Comparison of ENCODE assay signal across 1 cellular context in the genomic region with DNA sequence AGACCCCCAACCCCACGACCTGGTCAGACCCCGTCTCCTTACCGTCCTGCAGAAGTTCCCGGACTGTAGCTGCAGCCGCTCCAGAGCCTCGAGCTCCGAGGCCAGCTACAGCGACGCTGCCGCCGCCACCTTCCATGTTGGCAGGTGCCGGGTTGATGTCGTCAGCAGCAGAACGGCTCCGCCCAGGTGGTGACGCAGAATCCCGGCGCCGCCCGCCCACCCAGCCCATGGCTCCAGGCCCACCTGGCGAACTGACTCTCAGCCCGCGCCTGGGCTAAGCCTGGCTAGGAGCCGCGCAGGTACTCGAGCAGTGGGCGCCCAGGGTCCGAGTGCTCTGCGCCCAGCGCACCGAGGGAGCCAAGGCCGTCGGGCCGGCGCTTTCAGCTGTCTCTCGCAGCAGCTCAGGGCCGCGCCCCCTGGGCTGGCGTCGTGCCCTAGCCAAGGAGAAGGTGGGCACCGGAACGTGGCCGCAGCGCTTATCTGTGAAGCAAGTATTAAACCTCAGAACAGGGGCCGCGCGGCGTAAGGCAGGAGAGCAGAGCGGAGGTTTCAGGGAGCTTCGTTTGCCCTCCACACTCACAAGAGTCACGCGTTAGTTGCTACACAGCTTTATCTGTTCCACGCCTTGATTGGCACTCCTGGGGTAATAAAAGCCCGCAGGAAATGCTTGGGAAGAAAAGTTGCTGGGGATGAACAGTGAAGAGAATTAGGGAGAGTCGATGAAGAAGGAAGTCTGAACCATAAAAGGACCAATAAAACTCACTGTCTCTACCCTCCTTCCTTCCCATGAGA.
TF ChIP-seq lines count a peak whose summit lies in the region.

COG5 (minus strand) TSS at position 160 of the 792 bp plus-strand sequence; CDS start at position 136, 24 bp downstream.
DUS4L (plus strand) TSS at position 211 of the 792 bp plus-strand sequence. CDS start 3,100 bp downstream, outside the sequence.

TF ChIP-seq in K562, 482 proteins besides CTCF, POLR2A, EP300 and RAD21 (continued from another document and continues in another):
- TF ChIP-seq, protein P1, sequence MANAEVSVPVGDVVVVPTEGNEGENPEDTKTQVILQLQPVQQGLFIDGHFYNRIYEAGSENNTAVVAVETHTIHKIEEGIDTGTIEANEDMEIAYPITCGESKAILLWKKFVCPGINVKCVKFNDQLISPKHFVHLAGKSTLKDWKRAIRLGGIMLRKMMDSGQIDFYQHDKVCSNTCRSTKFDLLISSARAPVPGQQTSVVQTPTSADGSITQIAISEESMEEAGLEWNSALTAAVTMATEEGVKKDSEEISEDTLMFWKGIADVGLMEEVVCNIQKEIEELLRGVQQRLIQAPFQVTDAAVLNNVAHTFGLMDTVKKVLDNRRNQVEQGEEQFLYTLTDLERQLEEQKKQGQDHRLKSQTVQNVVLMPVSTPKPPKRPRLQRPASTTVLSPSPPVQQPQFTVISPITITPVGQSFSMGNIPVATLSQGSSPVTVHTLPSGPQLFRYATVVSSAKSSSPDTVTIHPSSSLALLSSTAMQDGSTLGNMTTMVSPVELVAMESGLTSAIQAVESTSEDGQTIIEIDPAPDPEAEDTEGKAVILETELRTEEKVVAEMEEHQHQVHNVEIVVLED (CRISPR knock-in tag; IDR thresholded peaks at IDR 0.05) = no peak
- TF ChIP-seq SAFB (IDR thresholded peaks at IDR 0.05; ENCODE audit: borderline replicate concordance, low read depth, low read length) (no peak), EZH2 (IDR thresholded peaks at IDR 0.05; ENCODE audit: borderline replicate concordance, low read depth, low read length) (no peak), CUX1 (CRISPR knock-in tag; IDR thresholded peaks at IDR 0.05) (peak; percentile 75; the same call in 1 of the 2 replicates), MLLT1 (IDR thresholded peaks at IDR 0.05) (0 out of 4 replicates have a peak, but pooled peaks of 1 of the 2 experiments have one; percentile 18), RBM39 (optimal IDR thresholded peaks at IDR 0.05; ENCODE audit: low read depth, low read length) (no peak), ZMIZ1 (IDR thresholded peaks at IDR 0.05; ENCODE audit: low read depth in 2 of 2, low read length in 2 of 2) (no peak; a peak in 1 of 4 replicates), TAF1 (IDR thresholded peaks at IDR 0.05; ENCODE audit: control insufficient read depth, extremely low read depth, insufficient read depth, low read length, severe bottlenecking) (peak; percentile 89), MTA2 (IDR thresholded peaks at IDR 0.05; ENCODE audit: low read depth) (no peak), ZFP36 (IDR thresholded peaks at IDR 0.05; ENCODE audit: low read depth, low read length, partially characterized antibody) (peak; percentile 13), ELF2 (CRISPR knock-in tag; IDR thresholded peaks at IDR 0.05) (no peak), CHD2 (IDR thresholded peaks at IDR 0.05; ENCODE audit: low read depth, low read length) (peak; percentile 50; the same call in 1 of the 2 replicates), ZNF175 (CRISPR knock-in tag; IDR thresholded peaks at IDR 0.05; ENCODE audit: low read depth) (no peak), ARID1B (IDR thresholded peaks at IDR 0.05) (peak; percentile 30; the same call in 1 of the 2 replicates)
- TF ChIP-seq, protein P2, sequence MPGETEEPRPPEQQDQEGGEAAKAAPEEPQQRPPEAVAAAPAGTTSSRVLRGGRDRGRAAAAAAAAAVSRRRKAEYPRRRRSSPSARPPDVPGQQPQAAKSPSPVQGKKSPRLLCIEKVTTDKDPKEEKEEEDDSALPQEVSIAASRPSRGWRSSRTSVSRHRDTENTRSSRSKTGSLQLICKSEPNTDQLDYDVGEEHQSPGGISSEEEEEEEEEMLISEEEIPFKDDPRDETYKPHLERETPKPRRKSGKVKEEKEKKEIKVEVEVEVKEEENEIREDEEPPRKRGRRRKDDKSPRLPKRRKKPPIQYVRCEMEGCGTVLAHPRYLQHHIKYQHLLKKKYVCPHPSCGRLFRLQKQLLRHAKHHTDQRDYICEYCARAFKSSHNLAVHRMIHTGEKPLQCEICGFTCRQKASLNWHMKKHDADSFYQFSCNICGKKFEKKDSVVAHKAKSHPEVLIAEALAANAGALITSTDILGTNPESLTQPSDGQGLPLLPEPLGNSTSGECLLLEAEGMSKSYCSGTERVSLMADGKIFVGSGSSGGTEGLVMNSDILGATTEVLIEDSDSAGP (CRISPR knock-in tag; IDR thresholded peaks at IDR 0.05) = 0 out of 2 replicates have a peak, but pooled peaks have one; percentile 48
- TF ChIP-seq, protein P3, sequence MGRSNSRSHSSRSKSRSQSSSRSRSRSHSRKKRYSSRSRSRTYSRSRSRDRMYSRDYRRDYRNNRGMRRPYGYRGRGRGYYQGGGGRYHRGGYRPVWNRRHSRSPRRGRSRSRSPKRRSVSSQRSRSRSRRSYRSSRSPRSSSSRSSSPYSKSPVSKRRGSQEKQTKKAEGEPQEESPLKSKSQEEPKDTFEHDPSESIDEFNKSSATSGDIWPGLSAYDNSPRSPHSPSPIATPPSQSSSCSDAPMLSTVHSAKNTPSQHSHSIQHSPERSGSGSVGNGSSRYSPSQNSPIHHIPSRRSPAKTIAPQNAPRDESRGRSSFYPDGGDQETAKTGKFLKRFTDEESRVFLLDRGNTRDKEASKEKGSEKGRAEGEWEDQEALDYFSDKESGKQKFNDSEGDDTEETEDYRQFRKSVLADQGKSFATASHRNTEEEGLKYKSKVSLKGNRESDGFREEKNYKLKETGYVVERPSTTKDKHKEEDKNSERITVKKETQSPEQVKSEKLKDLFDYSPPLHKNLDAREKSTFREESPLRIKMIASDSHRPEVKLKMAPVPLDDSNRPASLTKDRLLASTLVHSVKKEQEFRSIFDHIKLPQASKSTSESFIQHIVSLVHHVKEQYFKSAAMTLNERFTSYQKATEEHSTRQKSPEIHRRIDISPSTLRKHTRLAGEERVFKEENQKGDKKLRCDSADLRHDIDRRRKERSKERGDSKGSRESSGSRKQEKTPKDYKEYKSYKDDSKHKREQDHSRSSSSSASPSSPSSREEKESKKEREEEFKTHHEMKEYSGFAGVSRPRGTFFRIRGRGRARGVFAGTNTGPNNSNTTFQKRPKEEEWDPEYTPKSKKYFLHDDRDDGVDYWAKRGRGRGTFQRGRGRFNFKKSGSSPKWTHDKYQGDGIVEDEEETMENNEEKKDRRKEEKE (IDR thresholded peaks at IDR 0.05; ENCODE audit: borderline replicate concordance in 1 of 2, control insufficient read depth in 1 of 2, low read depth in 2 of 2, low read length in 1 of 2) = peak in 1 of 2 experiments; percentile 89; a peak in 1 of 4 replicates
- TF ChIP-seq, protein P4, sequence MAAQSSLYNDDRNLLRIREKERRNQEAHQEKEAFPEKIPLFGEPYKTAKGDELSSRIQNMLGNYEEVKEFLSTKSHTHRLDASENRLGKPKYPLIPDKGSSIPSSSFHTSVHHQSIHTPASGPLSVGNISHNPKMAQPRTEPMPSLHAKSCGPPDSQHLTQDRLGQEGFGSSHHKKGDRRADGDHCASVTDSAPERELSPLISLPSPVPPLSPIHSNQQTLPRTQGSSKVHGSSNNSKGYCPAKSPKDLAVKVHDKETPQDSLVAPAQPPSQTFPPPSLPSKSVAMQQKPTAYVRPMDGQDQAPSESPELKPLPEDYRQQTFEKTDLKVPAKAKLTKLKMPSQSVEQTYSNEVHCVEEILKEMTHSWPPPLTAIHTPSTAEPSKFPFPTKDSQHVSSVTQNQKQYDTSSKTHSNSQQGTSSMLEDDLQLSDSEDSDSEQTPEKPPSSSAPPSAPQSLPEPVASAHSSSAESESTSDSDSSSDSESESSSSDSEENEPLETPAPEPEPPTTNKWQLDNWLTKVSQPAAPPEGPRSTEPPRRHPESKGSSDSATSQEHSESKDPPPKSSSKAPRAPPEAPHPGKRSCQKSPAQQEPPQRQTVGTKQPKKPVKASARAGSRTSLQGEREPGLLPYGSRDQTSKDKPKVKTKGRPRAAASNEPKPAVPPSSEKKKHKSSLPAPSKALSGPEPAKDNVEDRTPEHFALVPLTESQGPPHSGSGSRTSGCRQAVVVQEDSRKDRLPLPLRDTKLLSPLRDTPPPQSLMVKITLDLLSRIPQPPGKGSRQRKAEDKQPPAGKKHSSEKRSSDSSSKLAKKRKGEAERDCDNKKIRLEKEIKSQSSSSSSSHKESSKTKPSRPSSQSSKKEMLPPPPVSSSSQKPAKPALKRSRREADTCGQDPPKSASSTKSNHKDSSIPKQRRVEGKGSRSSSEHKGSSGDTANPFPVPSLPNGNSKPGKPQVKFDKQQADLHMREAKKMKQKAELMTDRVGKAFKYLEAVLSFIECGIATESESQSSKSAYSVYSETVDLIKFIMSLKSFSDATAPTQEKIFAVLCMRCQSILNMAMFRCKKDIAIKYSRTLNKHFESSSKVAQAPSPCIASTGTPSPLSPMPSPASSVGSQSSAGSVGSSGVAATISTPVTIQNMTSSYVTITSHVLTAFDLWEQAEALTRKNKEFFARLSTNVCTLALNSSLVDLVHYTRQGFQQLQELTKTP (IDR thresholded peaks at IDR 0.05; ENCODE audit: low read depth in 1 of 2, partially characterized antibody in 2 of 2) = peak in 1 of 2 experiments; percentile 1
- TF ChIP-seq, protein P5, sequence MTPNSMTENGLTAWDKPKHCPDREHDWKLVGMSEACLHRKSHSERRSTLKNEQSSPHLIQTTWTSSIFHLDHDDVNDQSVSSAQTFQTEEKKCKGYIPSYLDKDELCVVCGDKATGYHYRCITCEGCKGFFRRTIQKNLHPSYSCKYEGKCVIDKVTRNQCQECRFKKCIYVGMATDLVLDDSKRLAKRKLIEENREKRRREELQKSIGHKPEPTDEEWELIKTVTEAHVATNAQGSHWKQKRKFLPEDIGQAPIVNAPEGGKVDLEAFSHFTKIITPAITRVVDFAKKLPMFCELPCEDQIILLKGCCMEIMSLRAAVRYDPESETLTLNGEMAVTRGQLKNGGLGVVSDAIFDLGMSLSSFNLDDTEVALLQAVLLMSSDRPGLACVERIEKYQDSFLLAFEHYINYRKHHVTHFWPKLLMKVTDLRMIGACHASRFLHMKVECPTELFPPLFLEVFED (CRISPR knock-in tag; conservative IDR thresholded peaks at IDR 0.05) = no peak
